8 cellular contexts compared by ENCODE assay signal in genomic region chr13:40984670-40985366, GRCh38. TPM values are rescaled to one million over a fixed set of nuclear protein-coding genes. Genes with fewer than 3 reads are reported as not detected.
DNase-seq lines count a peak whose midpoint lies in the region; ATAC-seq, FAIRE-seq and TF ChIP-seq lines count a peak whose summit lies in the region.

No MANE protein-coding gene starts in this region.

- TF ChIP-seq CTCF in A549 (IDR thresholded peaks at IDR 0.05) = no peak
- TF ChIP-seq CTCF in HL-60 (IDR thresholded peaks at IDR 0.05; ENCODE audit: insufficient read depth, low read length) = no peak
- no peak for TF ChIP-seq CTCF in ovary (IDR thresholded peaks at IDR 0.05)

- H3K4me3 ChIP-seq in A549 (no peak overlapping the region), HL-60 (replicated peaks; ENCODE audit: insufficient read depth, low read length) (no peak overlapping the region), ovary (peak overlapping the region; percentile 14)

- POLR2A ChIA-PET in A549 (lab: Yijun Ruan, JAX) = no interaction called here

- H3K27me3 ChIP-seq in HL-60 (ENCODE audit: insufficient read depth, poor library complexity, severe bottlenecking) (no peaks in the 10 kb centered on the region), ovary (no peaks in the 10 kb centered on the region)

- CTCF ChIA-PET in A549 (lab: Yijun Ruan, JAX) = interaction anchor here (0.6 kb wide), 2 partner anchors 21 to 56 kb away, joined by 3 read pairs; no protein-coding TSS in a partner anchor

- H3K9me3 ChIP-seq in A549 (no peaks in the 10 kb centered on the region), ovary (no peaks in the 10 kb centered on the region)

- H3K36me3 ChIP-seq in ovary = no peaks in the 10 kb centered on the region

- DNase-seq in A549 (ENCODE audit: low read depth in 1 of 2, low spot score in 1 of 2) (no peak), HL-60 (ENCODE audit: low read depth in 1 of 2, low spot score in 1 of 2) (no peak), dermis blood vessel endothelial cell (peak; percentile 68), ovary (no peak), SHP77 (lab: John Stamatoyannopoulos, UW) (no peak), T-helper 9 cell (no peak), NCI-H748 (lab: John Stamatoyannopoulos, UW; ENCODE audit: unreplicated experiment) (no peak)

- ATAC-seq in A549 (no peak), GM19455 (IDR thresholded peaks at IDR 0.05; ENCODE audit: unreplicated experiment) (peak; percentile 49)

- TF ChIP-seq EP300 in A549 (IDR thresholded peaks at IDR 0.05) (no peak), ovary (IDR thresholded peaks at IDR 0.05) (no peak)

- FAIRE-seq in A549 (lab: Jason Lieb, UNC) = no peak

- TF ChIP-seq RAD21 in A549 (conservative IDR thresholded peaks at IDR 0.05 in 1 of 2, IDR thresholded peaks at IDR 0.05 in 1 of 2) = no peak

- intact Hi-C loops in ovary (cut with DNase I) = no loop called here

- H3K27ac ChIP-seq in A549 (no peak overlapping the region), HL-60 (replicated peaks) (peak overlapping the region; percentile 76), ovary (peak overlapping the region in 1 of 2 donors; percentile 78)

- peak overlapping the region; percentile 35; the same call in 2 of the 3 replicates for H3K4me2 ChIP-seq in A549

- TF ChIP-seq POLR2A in A549 (IDR thresholded peaks at IDR 0.05; ENCODE audit: low read length) = no peak
- no peak for TF ChIP-seq POLR2A in ovary (IDR thresholded peaks at IDR 0.05)

- H3K4me1 ChIP-seq in A549 = peaks cover 32% of the 10 kb centered on the region; the same call in 2 of the 3 replicates
- peaks cover 4% of the 10 kb centered on the region for H3K4me1 ChIP-seq in ovary (ENCODE audit: insufficient read depth)

- 67% methylated on average over 3 of the region's 3 CpGs for WGBS in A549 (ENCODE audit: missing lambda C conversion rate)
- WGBS in ovary, 3 donors = 4 to 12% (median 4%) methylated on average over 3 of the region's 3 CpGs

TF ChIP-seq in A549, 52 proteins besides CTCF, POLR2A, EP300 and RAD21:
- TF ChIP-seq PHF8 (IDR thresholded peaks at IDR 0.05; ENCODE audit: borderline replicate concordance, low read depth) (no peak), FOSB (CRISPR knock-in tag; IDR thresholded peaks at IDR 0.05) (no peak), CHD2 (IDR thresholded peaks at IDR 0.05; ENCODE audit: low read length, partially characterized antibody) (no peak), JUN (IDR thresholded peaks at IDR 0.05) (no peak), POLR2AphosphoS2 (conservative IDR thresholded peaks at IDR 0.05; ENCODE audit: low read length) (no peak), TP53 (CRISPR knock-in tag; IDR thresholded peaks at IDR 0.05) (no peak), GATA3 (IDR thresholded peaks at IDR 0.05; ENCODE audit: borderline replicate concordance) (no peak), PBX3 (IDR thresholded peaks at IDR 0.05) (no peak), RCOR1 (IDR thresholded peaks at IDR 0.05; ENCODE audit: low read depth, low read length) (no peak), ZSCAN20 (CRISPR knock-in tag; IDR thresholded peaks at IDR 0.05) (no peak), NFE2L2 (conservative IDR thresholded peaks at IDR 0.05; ENCODE audit: low read length) (no peak), HOXA7 (CRISPR knock-in tag; IDR thresholded peaks at IDR 0.05) (no peak)

RNA-seq across cellular contexts. Expression of gene ELF1, which starts 34.3 kb away (rescaled TPM):
- polyA plus RNA-seq in A549 (2011; rRNA removed) = 40.5 and 45.0 TPM in 2 replicates
- 7.7 and 10.1 TPM in 2 replicates for polyA plus RNA-seq in A549 (2012; cell fraction: cytosol; rRNA removed)
- 7.4 and 7.7 TPM in 2 replicates for polyA plus RNA-seq in A549 (2012; cell fraction: nucleus; rRNA removed)
- 21.4 to 27.1 TPM (median 24.9 TPM) in 3 replicates for polyA plus RNA-seq in A549 (2017; fragmentation: RNase III; extraction: RNeasy Plus Mini Kit Qiagen cat#74134 plus additional on column Dnase treatment)
- polyA minus RNA-seq in A549 (2011; rRNA and poly(A)+ RNA removed) = 26.2 and 30.5 TPM in 2 replicates
- total RNA-seq in dermis blood vessel endothelial cell = 95.5 and 124 TPM in 2 replicates
- total RNA-seq in ovary = 10 to 100 TPM; 41.0 to 53.2 (median 47.7) TPM
- polyA plus RNA-seq in ovary = 10 to 100 TPM; 28.5 to 49.3 TPM
